Comparison of ENCODE assay signal across 18 cellular contexts in genomic region chr1:22983944-22984343, GRCh38. TPM values are rescaled to one million over a fixed set of nuclear protein-coding genes. Genes with fewer than 3 reads are reported as not detected.
A peak's percentile ranks its signal among the peaks of the same experiment; 100 is the strongest.
DNase-seq lines count a peak whose midpoint lies in the region; TF ChIP-seq lines count a peak whose summit lies in the region.
"Had no signal": no experiment of that assay in that cellular context is flagged by ENCODE, and none has a peak within 500 bp of the region (broad histone marks: within the 10 kb centered on the region; RNA-seq: fewer than 3 reads in every experiment).

No MANE protein-coding gene starts in this region.

- no peak overlapping the region for H2BK12ac ChIP-seq in trophoblast cell (ENCODE audit: low read length)

- peaks cover 0 to 48% (median 35%) of the 10 kb centered on the region in 10 experiments; a peak in 18 of 20 replicates for H3K4me1 ChIP-seq in BLaER1 treated with 17β-estradiol and CSF1 and Interleukin-3, amounts not matched to agents 10 nM and 100 nM
- peaks cover 19% of the 10 kb centered on the region for H3K4me1 ChIP-seq in PC-9 (replicated peaks; ENCODE audit: insufficient read depth)
- H3K4me1 ChIP-seq in trophoblast cell (ENCODE audit: control insufficient read depth in 1 of 2, insufficient read depth in 2 of 2, low read length in 2 of 2) = peaks cover 0 to 3% of the 10 kb centered on the region in 2 experiments
- no peaks in the 10 kb centered on the region for H3K4me1 ChIP-seq in esophagus squamous epithelium
- H3K4me1 ChIP-seq: BE2C had no signal

- no peak overlapping the region for H4K12ac ChIP-seq in trophoblast cell (ENCODE audit: low read depth, low read length)

- no peak overlapping the region for H3K4ac ChIP-seq in trophoblast cell (ENCODE audit: low read depth, low read length)

- intact Hi-C loops in PC-9 (cut with micrococcal nuclease; ENCODE audit: unreplicated experiment) = no loop called here
- intact Hi-C loops in esophagus squamous epithelium (cut with DNase I) = no loop called here

- no peak overlapping the region for H3K14ac ChIP-seq in trophoblast cell (ENCODE audit: low read length)

- H4K91ac ChIP-seq in trophoblast cell (ENCODE audit: low read depth, low read length) = no peak overlapping the region

- no peak for TF ChIP-seq POLR2A in esophagus squamous epithelium (IDR thresholded peaks at IDR 0.05)

- H3K27me3 ChIP-seq in BLaER1 treated with 17β-estradiol and CSF1 and Interleukin-3, amounts not matched to agents 10 nM and 100 nM = 0 out of 22 replicates have a peak, but pooled peaks cover 0 to 6% (median 0%) of the 10 kb centered on the region in 11 experiments
- no peaks in the 10 kb centered on the region for H3K27me3 ChIP-seq in PC-9 (ENCODE audit: insufficient read depth, low read depth)
- no peaks in the 10 kb centered on the region for H3K27me3 ChIP-seq in trophoblast cell (ENCODE audit: insufficient read depth, low read length)
- H3K27me3 ChIP-seq in esophagus squamous epithelium = peaks cover 0 to 12% (median 0%) of the 10 kb centered on the region in 4 donors
- H3K27me3 ChIP-seq: BE2C had no signal

- TF ChIP-seq CTCF in PC-9 (conservative IDR thresholded peaks at IDR 0.05) (no peak), esophagus squamous epithelium (IDR thresholded peaks at IDR 0.05) (no peak)

- peak overlapping the region in 3 of 11 experiments; percentile 8 to 54 (median 39); a peak in 4 of 22 replicates for H3K9ac ChIP-seq in BLaER1 treated with 17β-estradiol and CSF1 and Interleukin-3, amounts not matched to agents 10 nM and 100 nM
- no peak overlapping the region for H3K9ac ChIP-seq in trophoblast cell (ENCODE audit: low read length)

- POLR2A ChIA-PET in PC-9 (lab: Charles Lee; ENCODE audit: unreplicated experiment) = no interaction called here

- CTCF ChIA-PET in PC-9 (lab: Charles Lee) = no interaction called here

- peaks cover 2% of the 10 kb centered on the region for H3K79me1 ChIP-seq in trophoblast cell (ENCODE audit: low read length)

- H3K23ac ChIP-seq in trophoblast cell (ENCODE audit: low read length) = no peak overlapping the region

- H3K9me2 ChIP-seq in PC-9 (ENCODE audit: insufficient read depth) = no peaks in the 10 kb centered on the region

- no peak overlapping the region for H3K4me3 ChIP-seq in BLaER1 treated with 17β-estradiol and CSF1 and Interleukin-3, amounts not matched to agents 10 nM and 100 nM
- no peak overlapping the region for H3K4me3 ChIP-seq in PC-9
- H3K4me3 ChIP-seq in trophoblast cell (ENCODE audit: low read depth, low read length) = no peak overlapping the region
- H3K4me3 ChIP-seq in esophagus squamous epithelium = no peak overlapping the region

- DNase-seq in H4 (ENCODE audit: low spot score) (peak; percentile 1), PC-9 (peak in 1 of 2 experiments; percentile 55), trophoblast cell (peak; percentile 92 to 98), foreskin melanocyte (no peak), esophagus squamous epithelium (lab: John Stamatoyannopoulos, UW) (no peak)
- DNase-seq in stimulated activated CD4-positive, alpha-beta T cell treated with anti-CD3 and anti-CD28 coated beads, Interleukin-4, amount 100 ng/mL, for 4 hours = no peak
- DNase-seq: ACHN; BE2C; CD4-positive, alpha-beta memory T cell; DMS153; DMS79; GDM1; GOT3; H9 had no signal

- H3K18ac ChIP-seq in trophoblast cell (ENCODE audit: low read length) = no peak overlapping the region

- peak overlapping the region in 10 of 11 experiments; percentile 23 to 81 (median 70); a peak in 18 of 22 replicates for H3K4me2 ChIP-seq in BLaER1 treated with 17β-estradiol and CSF1 and Interleukin-3, amounts not matched to agents 10 nM and 100 nM
- H3K4me2 ChIP-seq in PC-9 (0 out of 2 replicates have a peak overlapping the region, but pooled peaks have one; percentile 26), trophoblast cell (ENCODE audit: low read length) (no peak overlapping the region)

- no peak overlapping the region for H2AK5ac ChIP-seq in trophoblast cell (ENCODE audit: low read length)

- no peaks in the 10 kb centered on the region; the same call in 1 of the 2 replicates for H3F3A ChIP-seq in PC-9 (ENCODE audit: insufficient read depth, low read depth)

- no TSS peak for BruUV-seq in PC-9 (replicated peaks; lab: Mats Ljungman, UMichigan)

- H2AFZ ChIP-seq in PC-9 (no peak overlapping the region), trophoblast cell (ENCODE audit: insufficient read depth, low read length, poor library complexity) (no peak overlapping the region)

- no CpG with 5 or more reads among the region's 4 CpGs for WGBS in trophoblast cell (ENCODE audit: extremely low coverage, insufficient coverage, insufficient read length)
- WGBS in esophagus squamous epithelium, 2 donors = 77 to 83% methylated on average over 4 of the region's 4 CpGs

- no peak overlapping the region for H2BK120ac ChIP-seq in trophoblast cell (ENCODE audit: insufficient read depth, low read length, poor library complexity)

- peaks cover 0 to 5% (median 0%) of the 10 kb centered on the region in 11 experiments; a peak in 2 of 22 replicates for H3K9me3 ChIP-seq in BLaER1 treated with 17β-estradiol and CSF1 and Interleukin-3, amounts not matched to agents 10 nM and 100 nM (replicated peaks in 1 of 11)
- H3K9me3 ChIP-seq in PC-9 (ENCODE audit: insufficient read depth, low read depth) (no peaks in the 10 kb centered on the region), trophoblast cell (ENCODE audit: insufficient read depth, low read depth, low read length) (no peaks in the 10 kb centered on the region), esophagus squamous epithelium (no peaks in the 10 kb centered on the region)
- H3K9me3 ChIP-seq: BE2C had no signal

- no peak overlapping the region for H2BK5ac ChIP-seq in trophoblast cell (ENCODE audit: low read depth, low read length, poor library complexity)

- H3K27ac ChIP-seq in BLaER1 treated with 17β-estradiol and CSF1 and Interleukin-3, amounts not matched to agents 10 nM and 100 nM = peak overlapping the region in 3 of 11 experiments; percentile 35 to 64 (median 60); a peak in 4 of 22 replicates
- H3K27ac ChIP-seq in PC-9 (peak overlapping the region; percentile 32; the same call in 1 of the 2 replicates), trophoblast cell (ENCODE audit: low read depth, low read length) (no peak overlapping the region), esophagus squamous epithelium (no peak overlapping the region)

- no peaks in the 10 kb centered on the region for H3K36me3 ChIP-seq in BLaER1 treated with 17β-estradiol and CSF1 and Interleukin-3, amounts not matched to agents 10 nM and 100 nM
- H3K36me3 ChIP-seq in PC-9 (ENCODE audit: low read depth) (no peaks in the 10 kb centered on the region), trophoblast cell (ENCODE audit: control insufficient read depth in 1 of 2, insufficient read depth in 2 of 2, low read length in 2 of 2) (no peaks in the 10 kb centered on the region), esophagus squamous epithelium (no peaks in the 10 kb centered on the region)
- H3K36me3 ChIP-seq: BE2C had no signal

- H3K79me2 ChIP-seq in PC-9 (ENCODE audit: low read depth) (0 out of 2 replicates have a peak, but pooled peaks cover 4% of the 10 kb centered on the region), trophoblast cell (ENCODE audit: control insufficient read depth, insufficient read depth, low read length, poor library complexity) (no peaks in the 10 kb centered on the region)

- no peaks in the 10 kb centered on the region for H4K20me1 ChIP-seq in BLaER1 treated with 17β-estradiol and CSF1 and Interleukin-3, amounts not matched to agents 10 nM and 100 nM
- H4K20me1 ChIP-seq in PC-9 (ENCODE audit: insufficient read depth) = no peaks in the 10 kb centered on the region

- H4K8ac ChIP-seq in trophoblast cell (ENCODE audit: low read depth, low read length) = no peak overlapping the region

RNA-seq across cellular contexts. Expression of gene LACTBL1, which starts 11.3 kb away (rescaled TPM):
- total RNA-seq in H4 (2014; rRNA removed; shearing (Covaris generic)) = not detected in 2 replicates
- total RNA-seq in PC-9 (2021) = 0.28 and 0.60 TPM in 2 replicates
- not detected in 2 replicates for polyA plus RNA-seq in trophoblast cell (2013)
- total RNA-seq in esophagus squamous epithelium = not detected
- total RNA-seq: CD4-positive, alpha-beta memory T cell; Daoy; H9; HT1080 had no signal
- polyA plus RNA-seq: CD14-positive monocyte; CD4-positive, alpha-beta memory T cell had no signal

RNA-seq across cellular contexts. Expression of gene TEX46, which starts 31.7 kb away (rescaled TPM):
- not detected in 2 replicates for total RNA-seq in H4 (2014; rRNA removed; shearing (Covaris generic))
- total RNA-seq in PC-9 (2021) = not detected in 2 replicates
- 0.18 TPM in 1 of 2 replicates, not detected in the other for polyA plus RNA-seq in trophoblast cell (2013)
- total RNA-seq in esophagus squamous epithelium = not detected
- total RNA-seq: Daoy, H9, HT1080 had no signal
- polyA plus RNA-seq: CD14-positive monocyte; CD4-positive, alpha-beta memory T cell had no signal

RNA-seq across cellular contexts. Expression of gene KDM1A, which starts 35.3 kb away (rescaled TPM):
- 97.1 and 111 TPM in 2 replicates for total RNA-seq in H4 (2014; rRNA removed; shearing (Covaris generic))
- 185 and 213 TPM in 2 replicates for total RNA-seq in PC-9 (2021)
- polyA plus RNA-seq in trophoblast cell (2013) = 99.0 and 101 TPM in 2 replicates
- total RNA-seq in esophagus squamous epithelium = 10 to 100 TPM; 37.8 to 64.1 (median 62.3) TPM

Comparison
In these comparisons a context has a peak if more than half of its experiments do, and no peak if none do; other contexts are left out.
1. DNase-seq: peak in H4 (single experiment) and trophoblast cell (2 of 2); none in foreskin melanocyte (single experiment), stimulated activated CD4-positive, alpha-beta T cell treated with anti-CD3 and anti-CD28 coated beads, Interleukin-4, amount 100 ng/mL, for 4 hours (0 of 2) and esophagus squamous epithelium (single experiment).